In the genomic region with DNA sequence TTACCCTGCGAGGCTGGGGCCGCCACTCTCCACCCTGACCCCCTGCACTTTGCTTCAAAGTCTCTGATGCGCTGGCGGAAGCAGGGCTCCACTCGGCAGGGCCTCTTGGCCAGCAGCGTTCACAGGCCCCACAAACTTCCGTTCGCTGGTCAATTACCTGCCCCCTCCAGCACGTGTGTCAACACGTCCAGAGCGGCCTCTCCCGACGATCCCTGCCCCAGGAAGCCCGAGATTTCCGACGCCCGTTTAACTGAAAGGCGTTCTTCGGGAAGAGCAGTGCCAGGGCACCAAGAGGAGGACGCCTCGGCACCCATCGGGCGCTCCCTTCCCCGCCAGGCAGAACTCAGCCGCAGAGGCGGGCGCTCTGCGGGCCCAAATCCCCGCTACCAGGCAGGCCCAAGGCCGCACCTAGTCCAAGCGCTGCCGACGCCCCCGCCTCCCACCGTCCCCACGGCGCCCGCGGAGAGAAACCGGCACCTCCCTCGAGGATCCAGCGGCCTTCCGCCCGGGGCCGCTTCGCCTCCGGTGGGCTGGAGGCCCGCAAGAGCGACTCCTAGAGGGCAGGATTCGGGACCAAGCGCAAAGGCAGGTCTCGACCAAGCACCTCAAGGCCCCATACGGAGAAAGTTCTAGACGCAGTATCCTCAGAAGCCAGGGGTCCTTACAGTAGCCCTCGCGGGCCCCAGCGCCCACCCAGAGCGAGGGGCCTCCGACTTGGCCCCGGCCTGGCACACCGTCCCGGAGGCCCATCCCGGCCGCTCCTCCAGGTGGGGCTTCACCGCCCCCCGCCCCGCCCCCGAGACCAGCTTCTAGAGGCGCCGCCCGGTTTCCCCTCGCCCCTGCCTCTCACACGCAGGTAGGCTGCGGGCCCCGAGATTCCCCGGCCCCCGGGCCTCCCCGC, we compare ENCODE assay signal across 1 cellular context.
TF ChIP-seq lines count a peak whose summit lies in the region.

No MANE protein-coding gene starts in this region.

TF ChIP-seq in K562, 482 proteins besides CTCF, POLR2A, EP300 and RAD21 (continued from another document and continues in another):
- TF ChIP-seq ZNF253 (CRISPR knock-in tag; conservative IDR thresholded peaks at IDR 0.05) = no peak
- TF ChIP-seq ZNF584 (CRISPR knock-in tag; IDR thresholded peaks at IDR 0.05; ENCODE audit: low read depth) = no peak
- no peak for TF ChIP-seq ZSCAN32 (CRISPR knock-in tag; IDR thresholded peaks at IDR 0.05)
- no peak for TF ChIP-seq E2F8 (IDR thresholded peaks at IDR 0.05; ENCODE audit: low read depth, partially characterized antibody)
- peak; percentile 16 for TF ChIP-seq CCNT2 (IDR thresholded peaks at IDR 0.05; ENCODE audit: borderline replicate concordance, extremely low read depth, insufficient read length, low read depth, low read length)
- TF ChIP-seq XRCC3 (IDR thresholded peaks at IDR 0.05) = no peak
- peak; percentile 7; the same call in 1 of the 2 replicates for TF ChIP-seq SUPT5H (IDR thresholded peaks at IDR 0.05)
- TF ChIP-seq PRPF4 (IDR thresholded peaks at IDR 0.05; ENCODE audit: insufficient read depth, low read depth, low read length, poor library complexity, severe bottlenecking) = no peak
- TF ChIP-seq ATF3 (IDR thresholded peaks at IDR 0.05) = no peak
- no peak for TF ChIP-seq ATF3 (CRISPR knock-in tag; conservative IDR thresholded peaks at IDR 0.05)
- no peak for TF ChIP-seq XRCC5 (IDR thresholded peaks at IDR 0.05; ENCODE audit: low read depth, low read length)
- TF ChIP-seq NR0B1 (IDR thresholded peaks at IDR 0.05; ENCODE audit: partially characterized antibody) = no peak
- TF ChIP-seq SMARCA5 (IDR thresholded peaks at IDR 0.05) = no peak
- no peak for TF ChIP-seq ZFP30 (CRISPR knock-in tag; IDR thresholded peaks at IDR 0.05; ENCODE audit: borderline replicate concordance)
- TF ChIP-seq RBBP5 (IDR thresholded peaks at IDR 0.05; ENCODE audit: borderline replicate concordance, insufficient read depth, low read length, poor library complexity, severe bottlenecking) = peak; percentile 61
- no peak for TF ChIP-seq RFX1 (IDR thresholded peaks at IDR 0.05)
- no peak for TF ChIP-seq MXD1 (CRISPR knock-in tag; IDR thresholded peaks at IDR 0.05; ENCODE audit: borderline replicate concordance, poor library complexity, severe bottlenecking)
- peak; percentile 16; the same call in 1 of the 2 replicates for TF ChIP-seq MYC (IDR thresholded peaks at IDR 0.05; ENCODE audit: low read depth, low read length)
- TF ChIP-seq MYC (CRISPR knock-in tag; IDR thresholded peaks at IDR 0.05; ENCODE audit: borderline replicate concordance, low read depth) = no peak
- TF ChIP-seq POLR2G (IDR thresholded peaks at IDR 0.05; ENCODE audit: low read depth, low read length) = peak; percentile 69
- TF ChIP-seq, protein P1, sequence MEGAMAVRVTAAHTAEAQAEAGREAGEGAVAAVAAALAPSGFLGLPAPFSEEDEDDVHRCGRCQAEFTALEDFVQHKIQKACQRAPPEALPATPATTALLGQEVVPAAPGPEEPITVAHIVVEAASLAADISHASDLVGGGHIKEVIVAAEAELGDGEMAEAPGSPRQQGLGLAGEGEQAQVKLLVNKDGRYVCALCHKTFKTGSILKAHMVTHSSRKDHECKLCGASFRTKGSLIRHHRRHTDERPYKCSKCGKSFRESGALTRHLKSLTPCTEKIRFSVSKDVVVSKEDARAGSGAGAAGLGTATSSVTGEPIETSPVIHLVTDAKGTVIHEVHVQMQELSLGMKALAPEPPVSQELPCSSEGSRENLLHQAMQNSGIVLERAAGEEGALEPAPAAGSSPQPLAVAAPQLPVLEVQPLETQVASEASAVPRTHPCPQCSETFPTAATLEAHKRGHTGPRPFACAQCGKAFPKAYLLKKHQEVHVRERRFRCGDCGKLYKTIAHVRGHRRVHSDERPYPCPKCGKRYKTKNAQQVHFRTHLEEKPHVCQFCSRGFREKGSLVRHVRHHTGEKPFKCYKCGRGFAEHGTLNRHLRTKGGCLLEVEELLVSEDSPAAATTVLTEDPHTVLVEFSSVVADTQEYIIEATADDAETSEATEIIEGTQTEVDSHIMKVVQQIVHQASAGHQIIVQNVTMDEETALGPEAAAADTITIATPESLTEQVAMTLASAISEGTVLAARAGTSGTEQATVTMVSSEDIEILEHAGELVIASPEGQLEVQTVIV (CRISPR knock-in tag; IDR thresholded peaks at IDR 0.05; ENCODE audit: borderline replicate concordance) = no peak
- TF ChIP-seq KAT7 (CRISPR knock-in tag; IDR thresholded peaks at IDR 0.05; ENCODE audit: borderline replicate concordance) = peak; percentile 50; the same call in 1 of the 2 replicates
- TF ChIP-seq HOXB6 (CRISPR knock-in tag; IDR thresholded peaks at IDR 0.05; ENCODE audit: borderline replicate concordance) = no peak
- TF ChIP-seq, protein P2, sequence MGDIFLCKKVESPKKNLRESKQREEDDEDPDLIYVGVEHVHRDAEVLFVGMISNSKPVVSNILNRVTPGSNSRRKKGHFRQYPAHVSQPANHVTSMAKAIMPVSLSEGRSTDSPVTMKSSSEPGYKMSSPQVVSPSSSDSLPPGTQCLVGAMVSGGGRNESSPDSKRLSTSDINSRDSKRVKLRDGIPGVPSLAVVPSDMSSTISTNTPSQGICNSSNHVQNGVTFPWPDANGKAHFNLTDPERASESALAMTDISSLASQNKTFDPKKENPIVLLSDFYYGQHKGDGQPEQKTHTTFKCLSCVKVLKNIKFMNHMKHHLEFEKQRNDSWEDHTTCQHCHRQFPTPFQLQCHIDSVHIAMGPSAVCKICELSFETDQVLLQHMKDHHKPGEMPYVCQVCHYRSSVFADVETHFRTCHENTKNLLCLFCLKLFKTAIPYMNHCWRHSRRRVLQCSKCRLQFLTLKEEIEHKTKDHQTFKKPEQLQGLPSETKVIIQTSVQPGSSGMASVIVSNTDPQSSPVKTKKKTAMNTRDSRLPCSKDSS (IDR thresholded peaks at IDR 0.05; ENCODE audit: low read depth, partially characterized antibody) = no peak
- no peak for TF ChIP-seq SMARCC2 (IDR thresholded peaks at IDR 0.05; ENCODE audit: low read depth)
- no peak for TF ChIP-seq EZH2 (IDR thresholded peaks at IDR 0.05; ENCODE audit: borderline replicate concordance, low read depth, low read length)
- TF ChIP-seq, protein P3, sequence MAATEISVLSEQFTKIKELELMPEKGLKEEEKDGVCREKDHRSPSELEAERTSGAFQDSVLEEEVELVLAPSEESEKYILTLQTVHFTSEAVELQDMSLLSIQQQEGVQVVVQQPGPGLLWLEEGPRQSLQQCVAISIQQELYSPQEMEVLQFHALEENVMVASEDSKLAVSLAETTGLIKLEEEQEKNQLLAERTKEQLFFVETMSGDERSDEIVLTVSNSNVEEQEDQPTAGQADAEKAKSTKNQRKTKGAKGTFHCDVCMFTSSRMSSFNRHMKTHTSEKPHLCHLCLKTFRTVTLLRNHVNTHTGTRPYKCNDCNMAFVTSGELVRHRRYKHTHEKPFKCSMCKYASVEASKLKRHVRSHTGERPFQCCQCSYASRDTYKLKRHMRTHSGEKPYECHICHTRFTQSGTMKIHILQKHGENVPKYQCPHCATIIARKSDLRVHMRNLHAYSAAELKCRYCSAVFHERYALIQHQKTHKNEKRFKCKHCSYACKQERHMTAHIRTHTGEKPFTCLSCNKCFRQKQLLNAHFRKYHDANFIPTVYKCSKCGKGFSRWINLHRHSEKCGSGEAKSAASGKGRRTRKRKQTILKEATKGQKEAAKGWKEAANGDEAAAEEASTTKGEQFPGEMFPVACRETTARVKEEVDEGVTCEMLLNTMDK (IDR thresholded peaks at IDR 0.05; ENCODE audit: borderline replicate concordance, insufficient read depth, low read depth, low read length, poor library complexity, severe bottlenecking) = peak; percentile 69
- TF ChIP-seq ZBTB49 (CRISPR knock-in tag; IDR thresholded peaks at IDR 0.05; ENCODE audit: borderline replicate concordance) = no peak
- 0 out of 2 replicates have a peak, but pooled peaks have one; percentile 8 for TF ChIP-seq STAG1 (CRISPR knock-in tag; IDR thresholded peaks at IDR 0.05; ENCODE audit: borderline replicate concordance)
- no peak for TF ChIP-seq RFX7 (CRISPR knock-in tag; IDR thresholded peaks at IDR 0.05)
- no peak for TF ChIP-seq FOXJ2 (tag; IDR thresholded peaks at IDR 0.05)
- TF ChIP-seq, protein P4, sequence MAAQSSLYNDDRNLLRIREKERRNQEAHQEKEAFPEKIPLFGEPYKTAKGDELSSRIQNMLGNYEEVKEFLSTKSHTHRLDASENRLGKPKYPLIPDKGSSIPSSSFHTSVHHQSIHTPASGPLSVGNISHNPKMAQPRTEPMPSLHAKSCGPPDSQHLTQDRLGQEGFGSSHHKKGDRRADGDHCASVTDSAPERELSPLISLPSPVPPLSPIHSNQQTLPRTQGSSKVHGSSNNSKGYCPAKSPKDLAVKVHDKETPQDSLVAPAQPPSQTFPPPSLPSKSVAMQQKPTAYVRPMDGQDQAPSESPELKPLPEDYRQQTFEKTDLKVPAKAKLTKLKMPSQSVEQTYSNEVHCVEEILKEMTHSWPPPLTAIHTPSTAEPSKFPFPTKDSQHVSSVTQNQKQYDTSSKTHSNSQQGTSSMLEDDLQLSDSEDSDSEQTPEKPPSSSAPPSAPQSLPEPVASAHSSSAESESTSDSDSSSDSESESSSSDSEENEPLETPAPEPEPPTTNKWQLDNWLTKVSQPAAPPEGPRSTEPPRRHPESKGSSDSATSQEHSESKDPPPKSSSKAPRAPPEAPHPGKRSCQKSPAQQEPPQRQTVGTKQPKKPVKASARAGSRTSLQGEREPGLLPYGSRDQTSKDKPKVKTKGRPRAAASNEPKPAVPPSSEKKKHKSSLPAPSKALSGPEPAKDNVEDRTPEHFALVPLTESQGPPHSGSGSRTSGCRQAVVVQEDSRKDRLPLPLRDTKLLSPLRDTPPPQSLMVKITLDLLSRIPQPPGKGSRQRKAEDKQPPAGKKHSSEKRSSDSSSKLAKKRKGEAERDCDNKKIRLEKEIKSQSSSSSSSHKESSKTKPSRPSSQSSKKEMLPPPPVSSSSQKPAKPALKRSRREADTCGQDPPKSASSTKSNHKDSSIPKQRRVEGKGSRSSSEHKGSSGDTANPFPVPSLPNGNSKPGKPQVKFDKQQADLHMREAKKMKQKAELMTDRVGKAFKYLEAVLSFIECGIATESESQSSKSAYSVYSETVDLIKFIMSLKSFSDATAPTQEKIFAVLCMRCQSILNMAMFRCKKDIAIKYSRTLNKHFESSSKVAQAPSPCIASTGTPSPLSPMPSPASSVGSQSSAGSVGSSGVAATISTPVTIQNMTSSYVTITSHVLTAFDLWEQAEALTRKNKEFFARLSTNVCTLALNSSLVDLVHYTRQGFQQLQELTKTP (IDR thresholded peaks at IDR 0.05; ENCODE audit: low read depth in 1 of 2, partially characterized antibody in 2 of 2) = no peak
- no peak for TF ChIP-seq POLR2AphosphoS5 (IDR thresholded peaks at IDR 0.05; ENCODE audit: control insufficient read depth, insufficient read depth, low read depth, low read length)
- TF ChIP-seq GATAD2A (IDR thresholded peaks at IDR 0.05) = no peak
- TF ChIP-seq SRF (CRISPR knock-in tag; IDR thresholded peaks at IDR 0.05) = 0 out of 4 replicates have a peak, but pooled peaks of 1 of the 2 experiments have one; percentile 35
